In the genomic region with DNA sequence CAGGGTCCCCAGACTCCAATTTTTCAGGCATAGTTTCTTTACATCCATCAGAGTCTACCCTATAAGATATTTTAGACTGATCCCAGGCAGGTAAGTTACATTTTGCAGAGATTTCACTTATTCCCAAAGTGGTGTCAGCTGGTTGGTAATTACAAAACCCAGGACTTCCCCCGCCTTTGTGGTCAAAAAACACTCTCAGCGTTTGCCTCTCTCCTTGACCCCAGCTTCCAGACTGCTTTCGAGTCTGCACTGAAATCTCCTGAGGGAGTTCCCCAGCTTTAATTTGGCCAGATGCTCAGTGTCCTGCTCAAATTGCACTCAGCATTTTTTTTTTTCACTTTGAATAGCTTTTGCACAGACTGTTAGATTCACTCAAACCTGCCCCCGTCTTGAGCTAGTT, we compare ENCODE assay signal across 8 cellular contexts. TPM values are rescaled to one million over a fixed set of nuclear protein-coding genes. Genes with fewer than 3 reads are reported as not detected.
DNase-seq lines count a peak whose midpoint lies in the region; ATAC-seq and TF ChIP-seq lines count a peak whose summit lies in the region.
"Had no signal": no experiment of that assay in that cellular context is flagged by ENCODE, and none has a peak within 500 bp of the region (broad histone marks: within the 10 kb centered on the region; RNA-seq: fewer than 3 reads in every experiment).

No MANE protein-coding gene starts in this region.

- H3K27ac Mint-ChIP-seq in activated T-helper 1 cell treated with anti-CD3 and anti-CD28 coated beads, Interleukin-12 subunit alpha, Interleukin-12 subunit beta, Interleukin-2, Interleukin-4 antibody, amounts not matched to agents 30 ng/mL and 10 ng/mL and 1 ng/mL, durations not matched to agents 14 hours and 24 hours and 36 hours, result peak overlapping the region; percentile 12
- no peak overlapping the region for H3K27ac Mint-ChIP-seq in HFFc6

- no peak overlapping the region for H3K4me3 Mint-ChIP-seq in activated T-helper 1 cell treated with anti-CD3 and anti-CD28 coated beads, Interleukin-12 subunit alpha, Interleukin-12 subunit beta, Interleukin-2, Interleukin-4 antibody, amounts not matched to agents 30 ng/mL and 10 ng/mL and 1 ng/mL, durations not matched to agents 14 hours and 24 hours and 36 hours
- no peak overlapping the region for H3K4me3 Mint-ChIP-seq in HFFc6

- DNase-seq in GM19238 (ENCODE audit: insufficient read length, low spot score) (peak; percentile 31), skeletal muscle cell (ENCODE audit: low read depth) (peak; percentile 54), HFFc6 (no peak)
- no peak for DNase-seq in activated T-helper 1 cell treated with anti-CD3 and anti-CD28 coated beads, Interleukin-12 subunit alpha, Interleukin-12 subunit beta, Interleukin-2, Interleukin-4 antibody, amounts not matched to agents 30 ng/mL and 10 ng/mL and 1 ng/mL, durations not matched to agents 14 hours and 24 hours and 36 hours (ENCODE audit: low spot score)
- no peak for DNase-seq in activated T-cell treated with anti-CD3 and anti-CD28 coated beads, Interleukin-2, amount 50 U/mL, for 48 hours
- no peak for DNase-seq in activated CD8-positive, alpha-beta memory T cell treated with anti-CD3 and anti-CD28 coated beads, Interleukin-2, amount 50 U/mL, for 48 hours
- DNase-seq: brain microvascular endothelial cell had no signal

- H3K9me3 Mint-ChIP-seq in activated T-helper 1 cell treated with anti-CD3 and anti-CD28 coated beads, Interleukin-12 subunit alpha, Interleukin-12 subunit beta, Interleukin-2, Interleukin-4 antibody, amounts not matched to agents 30 ng/mL and 10 ng/mL and 1 ng/mL, durations not matched to agents 14 hours and 24 hours and 36 hours, result no peaks in the 10 kb centered on the region
- no peaks in the 10 kb centered on the region; the same call in 1 of the 2 replicates for H3K9me3 Mint-ChIP-seq in HFFc6

- intact Hi-C loops in activated T-helper 1 cell treated with anti-CD3 and anti-CD28 coated beads, Interleukin-12 subunit alpha, Interleukin-12 subunit beta, Interleukin-2, Interleukin-4 antibody, amounts not matched to agents 30 ng/mL and 10 ng/mL and 1 ng/mL, durations not matched to agents 14 hours and 24 hours and 36 hours (cut with micrococcal nuclease), result loop anchor here (1.0 to 5.0 kb wide), 2 partner anchors 11 to 115 kb away; no protein-coding TSS in a partner anchor

- no peaks in the 10 kb centered on the region for H3K27me3 Mint-ChIP-seq in activated T-helper 1 cell treated with anti-CD3 and anti-CD28 coated beads, Interleukin-12 subunit alpha, Interleukin-12 subunit beta, Interleukin-2, Interleukin-4 antibody, amounts not matched to agents 30 ng/mL and 10 ng/mL and 1 ng/mL, durations not matched to agents 14 hours and 24 hours and 36 hours (ENCODE audit: insufficient read depth)
- no peaks in the 10 kb centered on the region for H3K27me3 Mint-ChIP-seq in HFFc6 (ENCODE audit: insufficient read depth)

- ATAC-seq in HG02870 (IDR thresholded peaks at IDR 0.05; ENCODE audit: unreplicated experiment), result peak; percentile 61

- no peak for TF ChIP-seq CTCF in HFFc6 (IDR thresholded peaks at IDR 0.05)

- H3K4me1 Mint-ChIP-seq in activated T-helper 1 cell treated with anti-CD3 and anti-CD28 coated beads, Interleukin-12 subunit alpha, Interleukin-12 subunit beta, Interleukin-2, Interleukin-4 antibody, amounts not matched to agents 30 ng/mL and 10 ng/mL and 1 ng/mL, durations not matched to agents 14 hours and 24 hours and 36 hours (ENCODE audit: low read depth), result peaks cover 34% of the 10 kb centered on the region
- no peaks in the 10 kb centered on the region for H3K4me1 Mint-ChIP-seq in HFFc6 (ENCODE audit: low read depth)

- no peak overlapping the region for H3K4me3 ChIP-seq in skeletal muscle cell (ENCODE audit: low read depth, low read length)

- H3K36me3 Mint-ChIP-seq in activated T-helper 1 cell treated with anti-CD3 and anti-CD28 coated beads, Interleukin-12 subunit alpha, Interleukin-12 subunit beta, Interleukin-2, Interleukin-4 antibody, amounts not matched to agents 30 ng/mL and 10 ng/mL and 1 ng/mL, durations not matched to agents 14 hours and 24 hours and 36 hours (ENCODE audit: low read depth), result no peaks in the 10 kb centered on the region
- H3K36me3 Mint-ChIP-seq in HFFc6 (ENCODE audit: low read depth), result no peaks in the 10 kb centered on the region

RNA-seq across cellular contexts. Expression of a gene that starts 11.2 kb away (rescaled TPM):
- 1.3 and 1.9 TPM in 2 replicates for total RNA-seq in activated T-helper 1 cell treated with anti-CD3 and anti-CD28 coated beads, Interleukin-12 subunit alpha, Interleukin-12 subunit beta, Interleukin-2, Interleukin-4 antibody, amounts not matched to agents 30 ng/mL and 10 ng/mL and 1 ng/mL, durations not matched to agents 14 hours and 24 hours and 36 hours
- under 1 TPM; 0.02 to 0.50 (median 0.09) TPM for total RNA-seq in HFFc6 (2021; fragmentation: NEBNext Ultra II Directional; extraction: Animal tissue kit (Norgen Biotek cat#: 25700))

Comparison
In these comparisons a context has a peak if more than half of its experiments do, and no peak if none do; other contexts are left out.
1. DNase-seq: peak in GM19238 (single experiment) and skeletal muscle cell (single experiment); none in activated T-helper 1 cell treated with anti-CD3 and anti-CD28 coated beads, Interleukin-12 subunit alpha, Interleukin-12 subunit beta, Interleukin-2, Interleukin-4 antibody, amounts not matched to agents 30 ng/mL and 10 ng/mL and 1 ng/mL, durations not matched to agents 14 hours and 24 hours and 36 hours (single experiment), HFFc6 (single experiment), activated T-cell treated with anti-CD3 and anti-CD28 coated beads, Interleukin-2, amount 50 U/mL, for 48 hours (0 of 2) and activated CD8-positive, alpha-beta memory T cell treated with anti-CD3 and anti-CD28 coated beads, Interleukin-2, amount 50 U/mL, for 48 hours (single experiment).